In the genomic region with DNA sequence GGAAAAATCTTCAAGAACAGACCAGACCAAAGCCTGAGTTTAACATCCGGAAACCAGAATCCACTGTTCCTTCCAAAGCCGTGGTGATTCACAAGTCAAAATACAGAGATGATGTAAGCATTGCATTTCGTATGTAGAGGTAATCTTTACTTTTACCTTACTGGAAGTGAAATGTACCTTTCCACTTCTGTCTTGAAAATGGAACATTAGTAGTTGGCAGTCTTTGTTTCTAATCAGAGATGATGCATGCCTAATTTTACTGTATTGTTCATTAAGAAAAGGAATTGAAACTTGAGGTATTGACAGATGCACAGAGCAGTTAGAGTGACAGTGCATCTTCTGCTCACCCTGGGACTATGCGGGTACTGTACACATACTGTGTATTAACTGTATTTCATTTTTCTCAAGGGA, we compare ENCODE assay signal across 10 cellular contexts. TPM values are rescaled to one million over a fixed set of nuclear protein-coding genes. Genes with fewer than 3 reads are reported as not detected.
DNase-seq lines count a peak whose midpoint lies in the region; ATAC-seq and TF ChIP-seq lines count a peak whose summit lies in the region.
"Had no signal": no experiment of that assay in that cellular context is flagged by ENCODE, and none has a peak within 500 bp of the region (broad histone marks: within the 10 kb centered on the region; RNA-seq: fewer than 3 reads in every experiment).

No MANE protein-coding gene starts in this region.

- H3K4me3 ChIP-seq in gastrocnemius medialis = no peak overlapping the region
- H3K4me3 ChIP-seq: left lung had no signal

- H3K36me3 Mint-ChIP-seq in activated T-helper 2 cell treated with anti-CD3 and anti-CD28 coated beads, Interferon-gamma antibody, Interleukin-2, Interleukin-4, amounts not matched to agents 10 μg/mL and 5 μg/mL and 100 μg/mL, durations not matched to agents 14 hours and 24 hours and 36 hours (ENCODE audit: low read depth) = peaks cover 44% of the 10 kb centered on the region

- no peak for TF ChIP-seq POLR2A in gastrocnemius medialis (IDR thresholded peaks at IDR 0.05)

- in situ Hi-C loops in gastrocnemius medialis (cut with MboI; ENCODE audit: low sequenced_read_pairs in 4 of 4) = no loop called here

- intact Hi-C loops in activated T-helper 2 cell treated with anti-CD3 and anti-CD28 coated beads, Interferon-gamma antibody, Interleukin-2, Interleukin-4, amounts not matched to agents 10 μg/mL and 5 μg/mL and 100 μg/mL, durations not matched to agents 14 hours and 24 hours and 36 hours (cut with micrococcal nuclease) = no loop called here
- intact Hi-C loops in gastrocnemius medialis (cut with DNase I; ENCODE audit: low total_unique reads) = no loop called here

- H3K27me3 ChIP-seq in gastrocnemius medialis = no peaks in the 10 kb centered on the region
- H3K27me3 ChIP-seq: left lung had no signal

- no peak overlapping the region for H3K27ac ChIP-seq in gastrocnemius medialis
- H3K27ac ChIP-seq: C4-2B, left lung had no signal

- TF ChIP-seq CTCF in omental fat pad (IDR thresholded peaks at IDR 0.05) (no peak), gastrocnemius medialis (IDR thresholded peaks at IDR 0.05 in 4 of 5, conservative IDR thresholded peaks at IDR 0.05 in 1 of 5) (no peak)

- peaks cover 1% of the 10 kb centered on the region for H3K4me1 Mint-ChIP-seq in activated T-helper 2 cell treated with anti-CD3 and anti-CD28 coated beads, Interferon-gamma antibody, Interleukin-2, Interleukin-4, amounts not matched to agents 10 μg/mL and 5 μg/mL and 100 μg/mL, durations not matched to agents 14 hours and 24 hours and 36 hours (ENCODE audit: low read depth)

- peaks cover 19 to 21% of the 10 kb centered on the region in 2 donors for H3K4me1 ChIP-seq in gastrocnemius medialis

- no peaks in the 10 kb centered on the region for H3K27me3 Mint-ChIP-seq in activated T-helper 2 cell treated with anti-CD3 and anti-CD28 coated beads, Interferon-gamma antibody, Interleukin-2, Interleukin-4, amounts not matched to agents 10 μg/mL and 5 μg/mL and 100 μg/mL, durations not matched to agents 14 hours and 24 hours and 36 hours (ENCODE audit: low read depth)

- no peak overlapping the region for H3K27ac Mint-ChIP-seq in activated T-helper 2 cell treated with anti-CD3 and anti-CD28 coated beads, Interferon-gamma antibody, Interleukin-2, Interleukin-4, amounts not matched to agents 10 μg/mL and 5 μg/mL and 100 μg/mL, durations not matched to agents 14 hours and 24 hours and 36 hours

- H3K9me3 ChIP-seq in gastrocnemius medialis = no peaks in the 10 kb centered on the region
- H3K9me3 ChIP-seq: left lung had no signal

- no peak overlapping the region for H3K4me3 Mint-ChIP-seq in activated T-helper 2 cell treated with anti-CD3 and anti-CD28 coated beads, Interferon-gamma antibody, Interleukin-2, Interleukin-4, amounts not matched to agents 10 μg/mL and 5 μg/mL and 100 μg/mL, durations not matched to agents 14 hours and 24 hours and 36 hours (ENCODE audit: low read depth)

- H3K36me3 ChIP-seq in gastrocnemius medialis = peaks cover 0 to 12% of the 10 kb centered on the region in 2 donors

- ATAC-seq in HG02884 (IDR thresholded peaks at IDR 0.05; ENCODE audit: unreplicated experiment) (peak; percentile 89), omental fat pad (ENCODE audit: low FRiP score) (no peak), gastrocnemius medialis (no peak)
- ATAC-seq: left lung had no signal

- DNase-seq in EH (ENCODE audit: low read depth) (peak; percentile 39), GM19240 (ENCODE audit: insufficient read length, low spot score) (peak; percentile 35), NOMO-1 treated with dmso at 0.1 percent for 144 hours (lab: John Stamatoyannopoulos, UW; ENCODE audit: unreplicated experiment) (peak; percentile 5), omental fat pad (ENCODE audit: low spot score) (no peak), amniotic stem cell (lab: John Stamatoyannopoulos, UW) (no peak), gastrocnemius medialis (no peak)
- no peak for DNase-seq in activated T-helper 2 cell treated with anti-CD3 and anti-CD28 coated beads, Interferon-gamma antibody, Interleukin-2, Interleukin-4, amounts not matched to agents 10 μg/mL and 5 μg/mL and 100 μg/mL, durations not matched to agents 14 hours and 24 hours and 36 hours (ENCODE audit: low spot score)
- DNase-seq: left lung had no signal

- H3K9me3 Mint-ChIP-seq in activated T-helper 2 cell treated with anti-CD3 and anti-CD28 coated beads, Interferon-gamma antibody, Interleukin-2, Interleukin-4, amounts not matched to agents 10 μg/mL and 5 μg/mL and 100 μg/mL, durations not matched to agents 14 hours and 24 hours and 36 hours = no peaks in the 10 kb centered on the region

RNA-seq across cellular contexts. Expression of gene HABP4, which starts 34.6 kb away (rescaled TPM):
- 14.3 and 14.4 TPM in 2 replicates for total RNA-seq in activated T-helper 2 cell treated with anti-CD3 and anti-CD28 coated beads, Interferon-gamma antibody, Interleukin-2, Interleukin-4, amounts not matched to agents 10 μg/mL and 5 μg/mL and 100 μg/mL, durations not matched to agents 14 hours and 24 hours and 36 hours
- total RNA-seq in omental fat pad (10 to 100 TPM in 3 of 4 donors, 1 to 10 TPM in 1; 9.2 to 23.4 (median 14.2) TPM), gastrocnemius medialis (10 to 100 TPM in 3 of 4 donors, 1 to 10 TPM in 1; 6.2 to 19.3 (median 12.3) TPM)

Comparison
In these comparisons a context has a peak if more than half of its experiments do, and no peak if none do; other contexts are left out.
1. DNase-seq: peak in EH (single experiment), GM19240 (single experiment) and NOMO-1 treated with dmso at 0.1 percent for 144 hours (single experiment); none in activated T-helper 2 cell treated with anti-CD3 and anti-CD28 coated beads, Interferon-gamma antibody, Interleukin-2, Interleukin-4, amounts not matched to agents 10 μg/mL and 5 μg/mL and 100 μg/mL, durations not matched to agents 14 hours and 24 hours and 36 hours (single experiment), omental fat pad (single experiment), amniotic stem cell (single experiment) and gastrocnemius medialis (0 of 2).